ENCODE assay signal across 25 cellular contexts in the genomic region with DNA sequence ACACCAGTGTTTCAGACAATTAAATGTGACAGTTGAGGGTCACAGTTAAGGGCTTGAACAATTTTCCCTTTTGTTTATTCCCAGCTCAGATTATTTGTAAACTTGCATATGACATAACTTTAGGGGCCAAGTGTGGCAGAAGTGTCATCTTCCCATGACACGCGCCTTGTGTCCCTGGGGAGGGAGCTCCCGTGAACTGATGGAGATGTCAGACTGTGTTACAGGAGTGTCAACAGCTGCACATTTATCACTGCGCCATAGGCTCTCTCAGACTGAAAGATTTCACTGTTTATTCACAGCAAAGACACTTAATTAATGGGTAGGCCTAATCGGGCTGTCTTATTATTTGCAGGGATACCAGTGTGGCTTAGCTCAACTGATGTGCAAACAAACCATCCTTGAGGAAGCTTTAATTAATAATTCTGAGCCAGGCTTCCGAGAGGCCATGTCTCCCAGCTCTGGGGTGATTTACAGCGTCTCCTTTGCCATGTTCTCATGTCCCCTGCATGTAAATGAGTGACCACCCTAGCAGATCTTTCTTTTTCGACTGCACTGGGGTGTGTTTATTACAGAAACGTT.
A peak's percentile ranks its signal among the peaks of the same experiment; 100 is the strongest.
DNase-seq lines count a peak whose midpoint lies in the region; ATAC-seq and TF ChIP-seq lines count a peak whose summit lies in the region.
"Had no signal": no experiment of that assay in that cellular context is flagged by ENCODE, and none has a peak within 500 bp of the region (broad histone marks: within the 10 kb centered on the region; RNA-seq: fewer than 3 reads in every experiment).

No MANE protein-coding gene starts in this region.

- TF ChIP-seq CTCF in endodermal cell (conservative IDR thresholded peaks at IDR 0.05) (no peak), mammary epithelial cell (conservative IDR thresholded peaks at IDR 0.05 in 1 of 2, IDR thresholded peaks at IDR 0.05 in 1 of 2; ENCODE audit: extremely low read depth in 1 of 2, insufficient read depth in 1 of 2, low read depth in 1 of 2, low read length in 2 of 2) (no peak), A673 (conservative IDR thresholded peaks at IDR 0.05; ENCODE audit: low read depth, low read length) (no peak)

- no peak overlapping the region for H3K4ac ChIP-seq in neuronal stem cell (ENCODE audit: low read length)

- H2BK5ac ChIP-seq in neuronal stem cell (ENCODE audit: low read length) = no peak overlapping the region

- H3K4me1 ChIP-seq in endodermal cell (ENCODE audit: control insufficient read depth, insufficient read depth, low read length) = no peaks in the 10 kb centered on the region
- peaks cover 3 to 8% of the 10 kb centered on the region in 2 donors for H3K4me1 ChIP-seq in neuronal stem cell (ENCODE audit: control insufficient read depth in 2 of 2, insufficient read depth in 1 of 2, low read depth in 1 of 2, low read length in 2 of 2)
- H3K4me1 ChIP-seq in mammary epithelial cell (ENCODE audit: insufficient read depth, low read length) = no peaks in the 10 kb centered on the region
- no peaks in the 10 kb centered on the region for H3K4me1 ChIP-seq in A673 (ENCODE audit: insufficient read depth, low read length, poor library complexity, severe bottlenecking)
- H3K4me1 ChIP-seq: upper lobe of left lung had no signal

- H3K36me3 ChIP-seq in endodermal cell (ENCODE audit: control insufficient read depth, insufficient read depth, low read length) (no peaks in the 10 kb centered on the region), neuronal stem cell (replicated peaks in 1 of 2; ENCODE audit: control insufficient read depth in 2 of 2, insufficient read depth in 2 of 2, low read length in 2 of 2) (no peaks in the 10 kb centered on the region), mammary epithelial cell (ENCODE audit: insufficient read depth, low read length) (no peaks in the 10 kb centered on the region), A673 (ENCODE audit: insufficient read depth, low read length, poor library complexity, severe bottlenecking) (no peaks in the 10 kb centered on the region)
- H3K36me3 ChIP-seq: upper lobe of left lung had no signal

- CTCF ChIA-PET in mammary epithelial cell (lab: Charles Lee; ENCODE audit: low non-redundant PET) = no interaction called here
- CTCF ChIA-PET in A673 (lab: Charles Lee) = no interaction called here

- H4K20me1 ChIP-seq in mammary epithelial cell (ENCODE audit: insufficient read depth, low read length) = no peaks in the 10 kb centered on the region

- H2BK120ac ChIP-seq in neuronal stem cell (ENCODE audit: low read depth, low read length) = no peak overlapping the region

- H3K4me3 Mint-ChIP-seq in endodermal cell = no peak overlapping the region
- H3K4me3 Mint-ChIP-seq: activated B cell treated with CpG ODN at 0.5 μM for 24 hours; activated CD4-positive, alpha-beta T cell treated with anti-CD3 and anti-CD28 coated beads, Interleukin-2, amount 10 ng/mL, durations not matched to agents 7 days and 5 days; activated naive CD4-positive, alpha-beta T cell treated with anti-CD3 and anti-CD28 coated beads, Interleukin-2, amount 50 U/mL, for 24 hours; H9; nephron; stimulated activated naive B cell treated with anti-CD40 and anti-IgM and Interleukin-4, amounts not matched to agents 10 μg/mL and 1 μg/mL and 100 μg/mL, for 72 hours had no signal

- H2BK12ac ChIP-seq in neuronal stem cell (ENCODE audit: low read length) = no peak overlapping the region

- dilution Hi-C loops in mammary epithelial cell (cut with HindIII; ENCODE audit: low sequenced_read_pairs) = no loop called here

- no peak overlapping the region for H3K23ac ChIP-seq in neuronal stem cell (ENCODE audit: low read depth, low read length, poor library complexity)

- peaks cover 7% of the 10 kb centered on the region for H3K4me1 Mint-ChIP-seq in endodermal cell
- H3K4me1 Mint-ChIP-seq: activated B cell treated with CpG ODN at 0.5 μM for 24 hours; activated CD4-positive, alpha-beta T cell treated with anti-CD3 and anti-CD28 coated beads, Interleukin-2, amount 10 ng/mL, durations not matched to agents 7 days and 5 days; activated naive CD4-positive, alpha-beta T cell treated with anti-CD3 and anti-CD28 coated beads, Interleukin-2, amount 50 U/mL, for 24 hours; nephron; stimulated activated naive B cell treated with anti-CD40 and anti-IgM and Interleukin-4, amounts not matched to agents 10 μg/mL and 1 μg/mL and 100 μg/mL, for 72 hours had no signal

- no peak for ATAC-seq in GM18868 (IDR thresholded peaks at IDR 0.05; ENCODE audit: unreplicated experiment)
- ATAC-seq: PC-3; stimulated activated naive B cell treated with anti-CD40 and anti-IgM and Interleukin-4, amounts not matched to agents 10 μg/mL and 1 μg/mL and 100 μg/mL, for 72 hours had no signal

- H3K4me3 ChIP-seq in endodermal cell (ENCODE audit: low read length) (no peak overlapping the region), neuronal stem cell (ENCODE audit: low read length in 2 of 2) (no peak overlapping the region), mammary epithelial cell (replicated peaks in 1 of 3; ENCODE audit: insufficient read depth in 1 of 3, low read depth in 2 of 3, low read length in 3 of 3) (no peak overlapping the region), A673 (ENCODE audit: low read depth, low read length, poor library complexity, severe bottlenecking) (no peak overlapping the region)
- H3K4me3 ChIP-seq: lung, SK-N-MC, upper lobe of left lung had no signal

- H3K9ac ChIP-seq in endodermal cell (ENCODE audit: extremely low read depth, low read length, poor library complexity, severe bottlenecking) (no peak overlapping the region), neuronal stem cell (ENCODE audit: low read depth, low read length, poor library complexity) (no peak overlapping the region), mammary epithelial cell (ENCODE audit: insufficient read depth, low read length) (no peak overlapping the region)

- H3K4me2 ChIP-seq in neuronal stem cell (ENCODE audit: insufficient read depth, low read length, poor library complexity, severe bottlenecking) (no peak overlapping the region), mammary epithelial cell (ENCODE audit: insufficient read depth, low read depth, low read length) (no peak overlapping the region)

- no peak overlapping the region for H3K14ac ChIP-seq in neuronal stem cell (ENCODE audit: low read length)

- POLR2A ChIA-PET in A673 (lab: Charles Lee; ENCODE audit: low non-redundant PET) = no interaction called here

- no peaks in the 10 kb centered on the region for H3K27me3 Mint-ChIP-seq in endodermal cell (ENCODE audit: insufficient read depth)
- H3K27me3 Mint-ChIP-seq: activated B cell treated with CpG ODN at 0.5 μM for 24 hours; activated CD4-positive, alpha-beta T cell treated with anti-CD3 and anti-CD28 coated beads, Interleukin-2, amount 10 ng/mL, durations not matched to agents 7 days and 5 days; activated naive CD4-positive, alpha-beta T cell treated with anti-CD3 and anti-CD28 coated beads, Interleukin-2, amount 50 U/mL, for 24 hours; progenitor cell of endocrine pancreas; stimulated activated naive B cell treated with anti-CD40 and anti-IgM and Interleukin-4, amounts not matched to agents 10 μg/mL and 1 μg/mL and 100 μg/mL, for 72 hours had no signal

- peak overlapping the region; percentile 58 for H2AFZ ChIP-seq in neuronal stem cell (ENCODE audit: low read length)
- H2AFZ ChIP-seq in mammary epithelial cell (ENCODE audit: low read depth, low read length) = no peak overlapping the region

- no peaks in the 10 kb centered on the region for H3K79me2 ChIP-seq in mammary epithelial cell (ENCODE audit: insufficient read depth, low read length)

- H3K36me3 Mint-ChIP-seq in endodermal cell (ENCODE audit: low read depth) = no peaks in the 10 kb centered on the region
- H3K36me3 Mint-ChIP-seq: activated naive CD4-positive, alpha-beta T cell treated with anti-CD3 and anti-CD28 coated beads, Interleukin-2, amount 50 U/mL, for 24 hours; stimulated activated naive B cell treated with anti-CD40 and anti-IgM and Interleukin-4, amounts not matched to agents 10 μg/mL and 1 μg/mL and 100 μg/mL, for 72 hours had no signal

- no peaks in the 10 kb centered on the region for H3K9me3 Mint-ChIP-seq in endodermal cell
- H3K9me3 Mint-ChIP-seq: activated B cell treated with CpG ODN at 0.5 μM for 24 hours; activated CD4-positive, alpha-beta T cell treated with anti-CD3 and anti-CD28 coated beads, Interleukin-2, amount 10 ng/mL, durations not matched to agents 7 days and 5 days; activated naive CD4-positive, alpha-beta T cell treated with anti-CD3 and anti-CD28 coated beads, Interleukin-2, amount 50 U/mL, for 24 hours; H9; stimulated activated naive B cell treated with anti-CD40 and anti-IgM and Interleukin-4, amounts not matched to agents 10 μg/mL and 1 μg/mL and 100 μg/mL, for 72 hours had no signal

- H3K27me3 ChIP-seq in endodermal cell (ENCODE audit: control insufficient read depth, insufficient read depth, low read length, poor library complexity, severe bottlenecking) (no peaks in the 10 kb centered on the region), neuronal stem cell (ENCODE audit: control insufficient read depth in 3 of 3, insufficient read depth in 3 of 3, low read depth in 1 of 3, low read length in 3 of 3) (no peaks in the 10 kb centered on the region), mammary epithelial cell (ENCODE audit: insufficient read depth, low read length) (no peaks in the 10 kb centered on the region), A673 (replicated peaks; ENCODE audit: insufficient read depth, low read depth, low read length, poor library complexity) (no peaks in the 10 kb centered on the region)
- H3K27me3 ChIP-seq: dorsolateral prefrontal cortex, upper lobe of left lung had no signal

- no peak overlapping the region for H3K18ac ChIP-seq in neuronal stem cell (ENCODE audit: low read length)

- H3K79me1 ChIP-seq in neuronal stem cell (ENCODE audit: low read depth, low read length) = no peaks in the 10 kb centered on the region

- DNase-seq in NCI-H82 (lab: John Stamatoyannopoulos, UW) = peak; percentile 14
- DNase-seq in NCI-H82 treated with DMSO at 0.1 percent for 48 hours (lab: John Stamatoyannopoulos, UW; ENCODE audit: unreplicated experiment) = no peak
- DNase-seq in endodermal cell = no peak
- DNase-seq in neuronal stem cell (ENCODE audit: low spot score) = no peak
- DNase-seq in HCEC 1CT = no peak
- no peak for DNase-seq in mammary epithelial cell
- no peak for DNase-seq in A673 (ENCODE audit: low spot score)
- DNase-seq: activated B cell treated with CpG ODN at 0.5 μM for 24 hours; activated CD4-positive, alpha-beta T cell treated with anti-CD3 and anti-CD28 coated beads, Interleukin-2, amount 10 ng/mL, durations not matched to agents 7 days and 5 days; Calu3; dorsolateral prefrontal cortex; H9; KBM-7; kidney glomerular epithelial cell; NCI-H1092; NCI-H446; PC-3; stimulated activated naive B cell treated with anti-CD40 and anti-IgM and Interleukin-4, amounts not matched to agents 10 μg/mL and 1 μg/mL and 100 μg/mL, for 72 hours; upper lobe of left lung had no signal

- H4K91ac ChIP-seq in neuronal stem cell (ENCODE audit: low read depth, low read length, poor library complexity) = no peak overlapping the region

- H2BK15ac ChIP-seq in neuronal stem cell (ENCODE audit: low read length) = no peak overlapping the region

- H4K8ac ChIP-seq in neuronal stem cell (ENCODE audit: low read depth, low read length) = no peak overlapping the region

- WGBS in endodermal cell (ENCODE audit: insufficient coverage in 1 of 2, insufficient read length in 1 of 2), 2 experiments = 77 to 87% methylated on average over 5 to 9 of the region's 9 CpGs
- no CpG with 5 or more reads among the region's 9 CpGs for WGBS in neuronal stem cell (ENCODE audit: extremely low coverage in 2 of 2, insufficient read length in 2 of 2, insufficient replicate concordance in 1 of 2), 2 donors
- WGBS in mammary epithelial cell (ENCODE audit: low coverage, missing lambda C conversion rate) = 44% methylated on average over 8 of the region's 9 CpGs

- in situ Hi-C loops in mammary epithelial cell (cut with MboI; ENCODE audit: low sequenced_read_pairs in 2 of 2) = no loop called here

- intact Hi-C loops in mammary epithelial cell (cut with micrococcal nuclease) (no loop called here), A673 (cut with micrococcal nuclease; ENCODE audit: unreplicated experiment) (no loop called here)

- H3K27ac Mint-ChIP-seq in endodermal cell = no peak overlapping the region
- H3K27ac Mint-ChIP-seq: activated B cell treated with CpG ODN at 0.5 μM for 24 hours; activated CD4-positive, alpha-beta T cell treated with anti-CD3 and anti-CD28 coated beads, Interleukin-2, amount 10 ng/mL, durations not matched to agents 7 days and 5 days; activated naive CD4-positive, alpha-beta T cell treated with anti-CD3 and anti-CD28 coated beads, Interleukin-2, amount 50 U/mL, for 24 hours; nephron; progenitor cell of endocrine pancreas; stimulated activated naive B cell treated with anti-CD40 and anti-IgM and Interleukin-4, amounts not matched to agents 10 μg/mL and 1 μg/mL and 100 μg/mL, for 72 hours had no signal

- H3K27ac ChIP-seq in endodermal cell (ENCODE audit: low read depth, low read length) (peak overlapping the region; percentile 42), neuronal stem cell (replicated peaks; ENCODE audit: low read length) (no peak overlapping the region), mammary epithelial cell (ENCODE audit: insufficient read depth, low read depth, low read length) (no peak overlapping the region), A673 (ENCODE audit: low read depth, low read length, poor library complexity, severe bottlenecking) (no peak overlapping the region)
- H3K27ac ChIP-seq: SK-N-MC, upper lobe of left lung had no signal

- BruUV-seq in mammary epithelial cell (replicated peaks; lab: Mats Ljungman, UMichigan) = no TSS peak
- BruUV-seq in A673 (replicated peaks; lab: Mats Ljungman, UMichigan) = no TSS peak

- H2AK5ac ChIP-seq in neuronal stem cell (ENCODE audit: low read depth, low read length) = no peak overlapping the region

- H3K9me3 ChIP-seq in endodermal cell (ENCODE audit: control insufficient read depth, low read length) = no peaks in the 10 kb centered on the region
- H3K9me3 ChIP-seq in neuronal stem cell (replicated peaks in 1 of 2; ENCODE audit: control insufficient read depth in 2 of 2, insufficient read depth in 1 of 2, low read depth in 1 of 2, low read length in 2 of 2) = no peaks in the 10 kb centered on the region
- H3K9me3 ChIP-seq in mammary epithelial cell (replicated peaks; ENCODE audit: insufficient read depth, low read length) = peaks cover 19% of the 10 kb centered on the region
- H3K9me3 ChIP-seq in A673 (ENCODE audit: low read depth, low read length, poor library complexity, severe bottlenecking) = no peaks in the 10 kb centered on the region
- H3K9me3 ChIP-seq: upper lobe of left lung had no signal
